ENCODE assay signal across 17 cellular contexts in genomic region chr1:36453600-36454388, GRCh38. TPM values are rescaled to one million over a fixed set of nuclear protein-coding genes. Genes with fewer than 3 reads are reported as not detected.
"Had no signal": no experiment of that assay in that cellular context is flagged by ENCODE, and none has a peak within 500 bp of the region (broad histone marks: within the 10 kb centered on the region; RNA-seq: fewer than 3 reads in every experiment).

No MANE protein-coding gene starts in this region.

- H3K9me3 ChIP-seq: SK-N-SH, tibial artery had no signal

- H3K4me3 Mint-ChIP-seq: activated naive CD4-positive, alpha-beta T cell treated with anti-CD3 and anti-CD28 coated beads, Interleukin-2, amount 50 U/mL, for 24 hours; dendritic cell treated with granulocyte-macrophage colony-stimulating factor and Interleukin-4, amounts not matched to agents 40 ng/mL and 50 ng/mL, for 4 days; endodermal cell had no signal

- H3K27me3 ChIP-seq: tibial artery had no signal

- H3K27ac Mint-ChIP-seq: activated naive CD4-positive, alpha-beta T cell treated with anti-CD3 and anti-CD28 coated beads, Interleukin-2, amount 50 U/mL, for 24 hours; dendritic cell treated with granulocyte-macrophage colony-stimulating factor and Interleukin-4, amounts not matched to agents 40 ng/mL and 50 ng/mL, for 4 days; endodermal cell had no signal

- DNase-seq: activated CD4-positive, alpha-beta T cell treated with anti-CD3 and anti-CD28 coated beads, Interleukin-2, amount 50 U/mL, for 48 hours; activated CD8-positive, alpha-beta memory T cell treated with anti-CD3 and anti-CD28 coated beads, Interleukin-2, amount 50 U/mL, for 48 hours; cerebellar nuclear complex; endodermal cell; hippocampal formation; left ventricle myocardium superior; mesendoderm; retina; SK-N-SH; tibial artery had no signal

- H3K27me3 Mint-ChIP-seq: activated naive CD4-positive, alpha-beta T cell treated with anti-CD3 and anti-CD28 coated beads, Interleukin-2, amount 50 U/mL, for 24 hours; dendritic cell treated with granulocyte-macrophage colony-stimulating factor and Interleukin-4, amounts not matched to agents 40 ng/mL and 50 ng/mL, for 4 days had no signal

- H3K9me3 Mint-ChIP-seq: activated naive CD4-positive, alpha-beta T cell treated with anti-CD3 and anti-CD28 coated beads, Interleukin-2, amount 50 U/mL, for 24 hours; dendritic cell treated with granulocyte-macrophage colony-stimulating factor and Interleukin-4, amounts not matched to agents 40 ng/mL and 50 ng/mL, for 4 days; endodermal cell had no signal

- H3K9ac ChIP-seq: SK-N-SH had no signal

- H3K4me3 ChIP-seq: skin epidermis, tibial artery had no signal

- ATAC-seq: activated CD4-positive, CD25-positive, alpha-beta regulatory T cell treated with anti-CD3 and anti-CD28 coated beads, Interleukin-2, amount 50 U/mL, for 24 hours; left ventricle myocardium superior had no signal

- H3K27ac ChIP-seq: skin epidermis, tibial artery had no signal

- H3K4me2 ChIP-seq: SK-N-SH had no signal

RNA-seq across cellular contexts. Expression of gene OSCP1, which starts 3.5 kb away (rescaled TPM):
- total RNA-seq: T-helper 1 cell treated with Interleukin-12 subunit alpha and Interleukin-12 subunit beta and Interleukin-4 antibody, amounts not matched to agents 30 ng/mL and 1 ng/mL, for 36 hours had no signal

RNA-seq across cellular contexts. Expression of gene CSF3R, which starts 28.9 kb away (rescaled TPM):
- total RNA-seq: glomerular endothelial cell, kidney epithelial cell had no signal
